Comparison of ENCODE assay signal across 11 cellular contexts in genomic region chr19:32458500-32459123, GRCh38. TPM values are rescaled to one million over a fixed set of nuclear protein-coding genes. Genes with fewer than 3 reads are reported as not detected.
DNase-seq lines count a peak whose midpoint lies in the region; ATAC-seq and TF ChIP-seq lines count a peak whose summit lies in the region.
"Had no signal": no experiment of that assay in that cellular context is flagged by ENCODE, and none has a peak within 500 bp of the region (broad histone marks: within the 10 kb centered on the region; RNA-seq: fewer than 3 reads in every experiment).

No MANE protein-coding gene starts in this region.

- H4K20me1 ChIP-seq in smooth muscle cell (ENCODE audit: low read depth), result no peaks in the 10 kb centered on the region

- H3K4me1 ChIP-seq in smooth muscle cell (ENCODE audit: low read depth) (no peaks in the 10 kb centered on the region), testis (no peaks in the 10 kb centered on the region)

- peaks cover 5% of the 10 kb centered on the region for H3K36me3 Mint-ChIP-seq in activated T-helper 17 cell treated with anti-CD3 and anti-CD28 coated beads, Interleukin-2, amount 50 U/mL, for 72 hours (ENCODE audit: low read depth)

- H3K4me3 ChIP-seq in GM12865 (ENCODE audit: low read depth, low read length) (peak overlapping the region; percentile 52), smooth muscle cell (no peak overlapping the region), testis (no peak overlapping the region)
- H3K4me3 ChIP-seq: dorsolateral prefrontal cortex had no signal

- no peaks in the 10 kb centered on the region for H3F3A ChIP-seq in smooth muscle cell (ENCODE audit: low read depth)

- peaks cover 10% of the 10 kb centered on the region for H3K4me1 Mint-ChIP-seq in activated T-helper 17 cell treated with anti-CD3 and anti-CD28 coated beads, Interleukin-2, amount 50 U/mL, for 72 hours

- intact Hi-C loops in testis (cut with DNase I; ENCODE audit: low total_unique reads), result no loop called here

- no peaks in the 10 kb centered on the region for H3K9me3 ChIP-seq in smooth muscle cell (replicated peaks; ENCODE audit: low read depth)
- no peaks in the 10 kb centered on the region for H3K9me3 ChIP-seq in testis

- no peak overlapping the region for H3K4me2 ChIP-seq in smooth muscle cell

- H3K27ac Mint-ChIP-seq in activated T-helper 17 cell treated with anti-CD3 and anti-CD28 coated beads, Interleukin-2, amount 50 U/mL, for 72 hours, result peak overlapping the region; percentile 71

- no peaks in the 10 kb centered on the region for H3K27me3 Mint-ChIP-seq in activated T-helper 17 cell treated with anti-CD3 and anti-CD28 coated beads, Interleukin-2, amount 50 U/mL, for 72 hours

- no peak for TF ChIP-seq POLR2A in testis (IDR thresholded peaks at IDR 0.05)

- TF ChIP-seq CTCF in GM12865 (IDR thresholded peaks at IDR 0.05; ENCODE audit: insufficient read depth, low read depth, low read length, missing control alignments) (no peak), smooth muscle cell (IDR thresholded peaks at IDR 0.05; ENCODE audit: borderline replicate concordance, insufficient read depth, poor library complexity, severe bottlenecking) (no peak), testis (IDR thresholded peaks at IDR 0.05) (no peak)

- peak; percentile 70 for DNase-seq in GM12865 (ENCODE audit: low read depth)
- DNase-seq in smooth muscle cell (lab: John Stamatoyannopoulos, UW; ENCODE audit: unreplicated experiment), result no peak
- no peak for DNase-seq in activated gamma-delta T cell (lab: John Stamatoyannopoulos, UW)
- DNase-seq in NCI-H82 (lab: John Stamatoyannopoulos, UW), result no peak
- no peak for DNase-seq in testis
- DNase-seq: activated CD8-positive, alpha-beta memory T cell treated with anti-CD3 and anti-CD28 coated beads for 24 hours; dorsolateral prefrontal cortex; kidney had no signal

- H3K27me3 ChIP-seq in smooth muscle cell (ENCODE audit: low read depth) (no peaks in the 10 kb centered on the region), testis (no peaks in the 10 kb centered on the region)
- H3K27me3 ChIP-seq: dorsolateral prefrontal cortex had no signal

- no peak overlapping the region for H2AFZ ChIP-seq in smooth muscle cell (ENCODE audit: low read depth)

- no peak overlapping the region for H3K9ac ChIP-seq in smooth muscle cell (ENCODE audit: low read depth)

- H3K9me3 Mint-ChIP-seq in activated T-helper 17 cell treated with anti-CD3 and anti-CD28 coated beads, Interleukin-2, amount 50 U/mL, for 72 hours, result no peaks in the 10 kb centered on the region

- 62% methylated on average over 4 of the region's 4 CpGs for WGBS in smooth muscle cell (ENCODE audit: low lambda C conversion rate)
- WGBS in testis, 2 donors, result 45 to 56% methylated on average over 4 of the region's 4 CpGs

- H3K27ac ChIP-seq in smooth muscle cell (ENCODE audit: low read depth) (no peak overlapping the region), testis (no peak overlapping the region)
- H3K27ac ChIP-seq: dorsolateral prefrontal cortex had no signal

- peak overlapping the region; percentile 67 for H3K4me3 Mint-ChIP-seq in activated T-helper 17 cell treated with anti-CD3 and anti-CD28 coated beads, Interleukin-2, amount 50 U/mL, for 72 hours

- H3K36me3 ChIP-seq in smooth muscle cell (ENCODE audit: low read depth) (no peaks in the 10 kb centered on the region), testis (ENCODE audit: low read depth, missing control alignments) (no peaks in the 10 kb centered on the region)

- ATAC-seq in GM19328 (IDR thresholded peaks at IDR 0.05; ENCODE audit: unreplicated experiment), result peak; percentile 73
- ATAC-seq in HG02943 (IDR thresholded peaks at IDR 0.05; ENCODE audit: low read depth, unreplicated experiment), result peak; percentile 75
- peak; percentile 72 for ATAC-seq in activated T-helper 17 cell treated with anti-CD3 and anti-CD28 coated beads, Interleukin-2, amount 50 U/mL, for 72 hours (replicated peaks)

- H3K79me2 ChIP-seq in smooth muscle cell (ENCODE audit: low read depth), result no peaks in the 10 kb centered on the region

RNA-seq across cellular contexts. Expression of gene DPY19L3, which starts 53.0 kb away (rescaled TPM):
- total RNA-seq in activated T-helper 17 cell treated with anti-CD3 and anti-CD28 coated beads, Interleukin-2, amount 50 U/mL, for 72 hours, result 10 to 100 TPM; 14.8 to 15.0 TPM
- 26.4 and 50.0 TPM in 2 replicates for total RNA-seq in smooth muscle cell
- 5.8 and 7.2 TPM in 2 replicates for polyA plus RNA-seq in smooth muscle cell
- total RNA-seq in testis, result 10 to 100 TPM; 68.9 to 79.9 TPM
- 23.8 TPM for polyA plus RNA-seq in testis (ENCODE audit: insufficient read depth, low read depth, low replicate concordance)
